25 cellular contexts compared by ENCODE assay signal in the genomic region with DNA sequence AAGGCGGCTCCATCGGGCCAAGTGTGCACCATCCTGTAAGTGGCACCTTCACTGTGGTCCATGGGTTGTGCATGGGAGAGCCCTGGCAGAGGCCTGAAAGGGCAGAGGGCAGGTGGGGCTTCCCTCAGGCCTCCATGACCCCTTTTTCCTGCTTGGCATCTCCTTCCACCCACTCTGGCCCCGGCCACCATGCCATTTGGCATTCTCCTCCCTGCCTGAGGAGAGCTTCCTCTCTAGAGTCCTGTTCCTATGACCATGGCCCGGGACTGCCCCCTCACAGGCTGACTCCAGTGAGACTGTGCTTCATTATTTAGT. TPM values are rescaled to one million over a fixed set of nuclear protein-coding genes. Genes with fewer than 3 reads are reported as not detected.
"Had no signal": no experiment of that assay in that cellular context is flagged by ENCODE, and none has a peak within 500 bp of the region (broad histone marks: within the 10 kb centered on the region; RNA-seq: fewer than 3 reads in every experiment).

No MANE protein-coding gene starts in this region.

- ATAC-seq: K562, Panc1, PC-3 had no signal

- H3K27ac ChIP-seq: HL-60, KMS-11, RWPE1 had no signal

- H3K4me2 ChIP-seq: KMS-11 had no signal

- DNase-seq: Kasumi-1, MM.1S, NCI-H1092 treated with DMSO at 0.1 percent for 48 hours, NCI-H1436, NCI-H187, NCI-H2029, NCI-H2081 treated with DMSO at 0.1 percent for 48 hours, NCI-H2171, NCI-H226, NCI-H446, NCI-H510A, NCI-H524 treated with DMSO at 0.1 percent for 48 hours, NCI-H69, NCI-H774, PC-3, SHP77 had no signal

- H3K9ac ChIP-seq: KMS-11 had no signal

- H3K27ac Mint-ChIP-seq: IgD-negative memory B cell had no signal

- H3K9me3 Mint-ChIP-seq: IgD-negative memory B cell had no signal

- H3K4me3 ChIP-seq: K562 had no signal

RNA-seq across cellular contexts. Expression of gene OTOG, which starts 4.9 kb away (rescaled TPM):
- total RNA-seq: K562, M059J, OCI-LY7, PC-3, SK-MEL-5 had no signal
- polyA plus RNA-seq: IgD-negative memory B cell, K562 had no signal

RNA-seq across cellular contexts. Expression of gene USH1C, which starts 7.8 kb away (rescaled TPM):
- total RNA-seq: K562, M059J, OCI-LY7, PC-3, SK-MEL-5 had no signal
- polyA plus RNA-seq: IgD-negative memory B cell had no signal
